Comparison of ENCODE assay signal across 1 cellular context in the genomic region with DNA sequence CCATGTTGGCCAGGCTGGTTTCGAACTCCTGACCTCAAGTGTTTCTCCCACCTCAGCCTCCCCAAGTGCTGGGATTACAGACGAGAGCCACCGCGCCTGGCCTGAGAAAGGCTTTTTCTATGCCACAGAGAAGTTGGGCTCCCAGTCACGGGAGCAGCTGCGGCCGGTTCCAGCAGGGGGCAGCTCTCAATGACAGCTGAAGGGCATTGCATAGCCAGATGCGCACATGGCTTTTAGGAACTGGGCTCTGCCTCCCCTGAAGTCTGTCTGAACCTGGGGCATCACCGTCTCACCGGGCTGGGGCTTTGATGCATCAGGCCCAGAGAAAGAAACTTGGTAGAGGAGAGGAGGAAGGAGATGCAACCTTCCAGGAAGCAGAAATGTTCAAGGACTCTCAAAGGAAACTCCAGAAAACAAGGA.
TF ChIP-seq lines count a peak whose summit lies in the region.

No MANE protein-coding gene starts in this region.

TF ChIP-seq in K562, 482 proteins besides CTCF, POLR2A, EP300 and RAD21 (continued from another document):
- no peak for TF ChIP-seq ZNF175 (CRISPR knock-in tag; IDR thresholded peaks at IDR 0.05; ENCODE audit: low read depth)
- TF ChIP-seq, protein P1, sequence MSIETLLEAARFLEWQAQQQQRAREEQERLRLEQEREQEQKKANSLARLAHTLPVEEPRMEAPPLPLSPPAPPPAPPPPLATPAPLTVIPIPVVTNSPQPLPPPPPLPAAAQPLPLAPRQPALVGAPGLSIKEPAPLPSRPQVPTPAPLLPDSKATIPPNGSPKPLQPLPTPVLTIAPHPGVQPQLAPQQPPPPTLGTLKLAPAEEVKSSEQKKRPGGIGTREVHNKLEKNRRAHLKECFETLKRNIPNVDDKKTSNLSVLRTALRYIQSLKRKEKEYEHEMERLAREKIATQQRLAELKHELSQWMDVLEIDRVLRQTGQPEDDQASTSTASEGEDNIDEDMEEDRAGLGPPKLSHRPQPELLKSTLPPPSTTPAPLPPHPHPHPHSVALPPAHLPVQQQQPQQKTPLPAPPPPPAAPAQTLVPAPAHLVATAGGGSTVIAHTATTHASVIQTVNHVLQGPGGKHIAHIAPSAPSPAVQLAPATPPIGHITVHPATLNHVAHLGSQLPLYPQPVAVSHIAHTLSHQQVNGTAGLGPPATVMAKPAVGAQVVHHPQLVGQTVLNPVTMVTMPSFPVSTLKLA (conservative IDR thresholded peaks at IDR 0.05) = peak in 1 of 2 experiments; percentile 52; a peak in 2 of 4 replicates
- TF ChIP-seq, protein P2, sequence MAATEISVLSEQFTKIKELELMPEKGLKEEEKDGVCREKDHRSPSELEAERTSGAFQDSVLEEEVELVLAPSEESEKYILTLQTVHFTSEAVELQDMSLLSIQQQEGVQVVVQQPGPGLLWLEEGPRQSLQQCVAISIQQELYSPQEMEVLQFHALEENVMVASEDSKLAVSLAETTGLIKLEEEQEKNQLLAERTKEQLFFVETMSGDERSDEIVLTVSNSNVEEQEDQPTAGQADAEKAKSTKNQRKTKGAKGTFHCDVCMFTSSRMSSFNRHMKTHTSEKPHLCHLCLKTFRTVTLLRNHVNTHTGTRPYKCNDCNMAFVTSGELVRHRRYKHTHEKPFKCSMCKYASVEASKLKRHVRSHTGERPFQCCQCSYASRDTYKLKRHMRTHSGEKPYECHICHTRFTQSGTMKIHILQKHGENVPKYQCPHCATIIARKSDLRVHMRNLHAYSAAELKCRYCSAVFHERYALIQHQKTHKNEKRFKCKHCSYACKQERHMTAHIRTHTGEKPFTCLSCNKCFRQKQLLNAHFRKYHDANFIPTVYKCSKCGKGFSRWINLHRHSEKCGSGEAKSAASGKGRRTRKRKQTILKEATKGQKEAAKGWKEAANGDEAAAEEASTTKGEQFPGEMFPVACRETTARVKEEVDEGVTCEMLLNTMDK (IDR thresholded peaks at IDR 0.05; ENCODE audit: borderline replicate concordance, insufficient read depth, low read depth, low read length, poor library complexity, severe bottlenecking) = peak; percentile 82
- TF ChIP-seq, protein P3, sequence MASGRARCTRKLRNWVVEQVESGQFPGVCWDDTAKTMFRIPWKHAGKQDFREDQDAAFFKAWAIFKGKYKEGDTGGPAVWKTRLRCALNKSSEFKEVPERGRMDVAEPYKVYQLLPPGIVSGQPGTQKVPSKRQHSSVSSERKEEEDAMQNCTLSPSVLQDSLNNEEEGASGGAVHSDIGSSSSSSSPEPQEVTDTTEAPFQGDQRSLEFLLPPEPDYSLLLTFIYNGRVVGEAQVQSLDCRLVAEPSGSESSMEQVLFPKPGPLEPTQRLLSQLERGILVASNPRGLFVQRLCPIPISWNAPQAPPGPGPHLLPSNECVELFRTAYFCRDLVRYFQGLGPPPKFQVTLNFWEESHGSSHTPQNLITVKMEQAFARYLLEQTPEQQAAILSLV (tag; IDR thresholded peaks at IDR 0.05) = no peak
- peak; percentile 64; the same call in 1 of the 2 replicates for TF ChIP-seq CTBP1 (IDR thresholded peaks at IDR 0.05; ENCODE audit: borderline replicate concordance)
- TF ChIP-seq ZNF707 (CRISPR knock-in tag; conservative IDR thresholded peaks at IDR 0.05) = no peak
- TF ChIP-seq NFIX (CRISPR knock-in tag; IDR thresholded peaks at IDR 0.05; ENCODE audit: low read depth) = no peak
- TF ChIP-seq ATF7 (IDR thresholded peaks at IDR 0.05) = peak; percentile 15; the same call in 1 of the 2 replicates
- TF ChIP-seq ZNF41 (CRISPR knock-in tag; conservative IDR thresholded peaks at IDR 0.05) = no peak
- 0 out of 2 replicates have a peak, but pooled peaks have one; percentile 2 for TF ChIP-seq ZNF316 (IDR thresholded peaks at IDR 0.05)
- no peak for TF ChIP-seq STAG1 (CRISPR knock-in tag; IDR thresholded peaks at IDR 0.05; ENCODE audit: borderline replicate concordance)
- TF ChIP-seq L3MBTL2 (IDR thresholded peaks at IDR 0.05) = peak; percentile 76
- TF ChIP-seq, protein P4, sequence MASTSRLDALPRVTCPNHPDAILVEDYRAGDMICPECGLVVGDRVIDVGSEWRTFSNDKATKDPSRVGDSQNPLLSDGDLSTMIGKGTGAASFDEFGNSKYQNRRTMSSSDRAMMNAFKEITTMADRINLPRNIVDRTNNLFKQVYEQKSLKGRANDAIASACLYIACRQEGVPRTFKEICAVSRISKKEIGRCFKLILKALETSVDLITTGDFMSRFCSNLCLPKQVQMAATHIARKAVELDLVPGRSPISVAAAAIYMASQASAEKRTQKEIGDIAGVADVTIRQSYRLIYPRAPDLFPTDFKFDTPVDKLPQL (IDR thresholded peaks at IDR 0.05; ENCODE audit: extremely low read depth, insufficient read length) = no peak
- TF ChIP-seq TGIF2 (CRISPR knock-in tag; IDR thresholded peaks at IDR 0.05) = no peak
- peak; percentile 47; the same call in 1 of the 2 replicates for TF ChIP-seq RB1 (IDR thresholded peaks at IDR 0.05; ENCODE audit: low read depth)
- no peak for TF ChIP-seq ATF1 (CRISPR knock-in tag; IDR thresholded peaks at IDR 0.05)
- TF ChIP-seq ATF1 (tag; IDR thresholded peaks at IDR 0.05) = no peak
- TF ChIP-seq, protein P5, sequence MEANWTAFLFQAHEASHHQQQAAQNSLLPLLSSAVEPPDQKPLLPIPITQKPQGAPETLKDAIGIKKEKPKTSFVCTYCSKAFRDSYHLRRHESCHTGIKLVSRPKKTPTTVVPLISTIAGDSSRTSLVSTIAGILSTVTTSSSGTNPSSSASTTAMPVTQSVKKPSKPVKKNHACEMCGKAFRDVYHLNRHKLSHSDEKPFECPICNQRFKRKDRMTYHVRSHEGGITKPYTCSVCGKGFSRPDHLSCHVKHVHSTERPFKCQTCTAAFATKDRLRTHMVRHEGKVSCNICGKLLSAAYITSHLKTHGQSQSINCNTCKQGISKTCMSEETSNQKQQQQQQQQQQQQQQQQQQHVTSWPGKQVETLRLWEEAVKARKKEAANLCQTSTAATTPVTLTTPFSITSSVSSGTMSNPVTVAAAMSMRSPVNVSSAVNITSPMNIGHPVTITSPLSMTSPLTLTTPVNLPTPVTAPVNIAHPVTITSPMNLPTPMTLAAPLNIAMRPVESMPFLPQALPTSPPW (CRISPR knock-in tag; IDR thresholded peaks at IDR 0.05) = no peak
- TF ChIP-seq XRCC5 (IDR thresholded peaks at IDR 0.05; ENCODE audit: low read depth, low read length) = 0 out of 2 replicates have a peak, but pooled peaks have one; percentile 28
- TF ChIP-seq, protein P6, sequence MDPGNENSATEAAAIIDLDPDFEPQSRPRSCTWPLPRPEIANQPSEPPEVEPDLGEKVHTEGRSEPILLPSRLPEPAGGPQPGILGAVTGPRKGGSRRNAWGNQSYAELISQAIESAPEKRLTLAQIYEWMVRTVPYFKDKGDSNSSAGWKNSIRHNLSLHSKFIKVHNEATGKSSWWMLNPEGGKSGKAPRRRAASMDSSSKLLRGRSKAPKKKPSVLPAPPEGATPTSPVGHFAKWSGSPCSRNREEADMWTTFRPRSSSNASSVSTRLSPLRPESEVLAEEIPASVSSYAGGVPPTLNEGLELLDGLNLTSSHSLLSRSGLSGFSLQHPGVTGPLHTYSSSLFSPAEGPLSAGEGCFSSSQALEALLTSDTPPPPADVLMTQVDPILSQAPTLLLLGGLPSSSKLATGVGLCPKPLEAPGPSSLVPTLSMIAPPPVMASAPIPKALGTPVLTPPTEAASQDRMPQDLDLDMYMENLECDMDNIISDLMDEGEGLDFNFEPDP (CRISPR knock-in tag; IDR thresholded peaks at IDR 0.05) = no peak
